Comparison of ENCODE assay signal across 11 cellular contexts in genomic region chr5:75831561-75831960, GRCh38.
"Had no signal": no experiment of that assay in that cellular context is flagged by ENCODE, and none has a peak within 500 bp of the region (broad histone marks: within the 10 kb centered on the region; RNA-seq: fewer than 3 reads in every experiment).

No MANE protein-coding gene starts in this region.

- H3K4me3 ChIP-seq: GM23248, GM23338, HAP-1 had no signal

- FAIRE-seq: H1, H54 had no signal

- H3K9me3 ChIP-seq: HAP-1 had no signal

- ATAC-seq: GM23338, HCT116 had no signal

- DNase-seq: GM23248, GOT3, H7, H9, HCEC 1CT, HFFc6 had no signal

- H3K36me3 ChIP-seq: HAP-1 had no signal

- H3K9ac ChIP-seq: GM23248 had no signal

- H3K27ac ChIP-seq: GM23248 had no signal

- H2AFZ ChIP-seq: GM23248, GM23338 had no signal

- H3K4me2 ChIP-seq: GM23338 had no signal

- H3K4me1 ChIP-seq: HAP-1 had no signal
